ENCODE assay signal across 30 cellular contexts in the genomic region with DNA sequence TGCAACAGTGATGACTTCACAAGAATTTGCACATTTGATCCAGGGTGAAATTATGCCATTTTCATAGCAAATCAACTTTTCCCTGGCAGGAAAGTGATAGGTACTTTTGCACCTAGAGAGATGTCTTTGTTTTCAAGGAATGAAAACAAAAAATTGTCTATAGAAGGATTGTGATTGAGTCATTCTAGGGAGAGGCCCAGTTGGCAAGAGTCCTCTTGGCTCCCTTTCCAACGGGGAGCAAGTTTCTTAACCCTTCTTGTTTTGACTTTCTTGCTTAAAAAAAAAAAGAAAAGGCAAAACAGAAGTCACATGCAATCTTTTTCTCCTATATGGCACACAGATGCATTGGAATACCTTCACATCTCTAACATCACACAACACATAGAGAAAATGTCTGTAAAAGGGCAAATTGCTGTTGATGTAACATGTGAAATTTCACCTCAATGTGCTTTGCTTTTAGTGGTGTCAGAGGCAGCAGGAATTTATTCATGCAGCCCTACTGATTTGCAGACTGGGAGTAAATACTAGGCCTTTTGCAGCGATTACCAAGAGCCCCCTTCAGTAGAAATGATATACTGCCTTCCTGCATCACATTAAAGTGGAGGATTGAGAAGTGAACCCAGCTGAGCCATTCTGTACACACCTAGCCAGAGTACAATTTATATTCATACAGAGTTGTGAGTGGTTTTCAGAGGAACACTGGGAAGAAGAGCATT.
DNase-seq lines count a peak whose midpoint lies in the region; ATAC-seq and TF ChIP-seq lines count a peak whose summit lies in the region.
"Had no signal": no experiment of that assay in that cellular context is flagged by ENCODE, and none has a peak within 500 bp of the region (broad histone marks: within the 10 kb centered on the region; RNA-seq: fewer than 3 reads in every experiment).

No MANE protein-coding gene starts in this region.

- DNase-seq in GM23338 (ENCODE audit: low spot score) = peak; percentile 28
- DNase-seq in NCI-H69 (lab: John Stamatoyannopoulos, UW) = peak; percentile 55
- DNase-seq in epithelial cell of esophagus (ENCODE audit: low read depth) = peak; percentile 39
- no peak for DNase-seq in mesenchymal stem cell
- DNase-seq in NCI-H146 treated with DMSO at 0.1 percent for 48 hours (lab: John Stamatoyannopoulos, UW; ENCODE audit: unreplicated experiment) = no peak
- DNase-seq in CD1c-positive myeloid dendritic cell (ENCODE audit: extremely low spot score) = no peak
- DNase-seq: activated CD4-positive, alpha-beta T cell treated with anti-CD3 and anti-CD28 coated beads, Interleukin-2, amount 50 U/mL, for 48 hours; activated CD4-positive, CD25-positive, alpha-beta regulatory T cell treated with anti-CD3 and anti-CD28 coated beads, Interleukin-2, amount 50 U/mL, for 72 hours; activated CD8-positive, alpha-beta memory T cell treated with anti-CD3 and anti-CD28 coated beads, Interleukin-2, amount 50 U/mL, for 4 hours; activated naive CD4-positive, alpha-beta T cell treated with Interleukin-2 at 50 U/mL for 16 hours; Caco-2; DMS53; glutamatergic neuron; HFFc6; left lung; NCI-H1048; NCI-H187 treated with DMSO at 0.1 percent for 48 hours; NCI-H2171; NCI-H526; NK-92 treated with Interleukin-12 subunit alpha and Interleukin-12 subunit beta, amount 100 ng/mL, for 24 hours; PC-3; stimulated activated CD4-positive, alpha-beta T cell treated with anti-CD3 and anti-CD28 coated beads, Interleukin-1b, Interleukin-23, amount 100 ng/mL, for 48 hours; T-helper 2 cell had no signal

- no peaks in the 10 kb centered on the region for H3K9me3 ChIP-seq in mesenchymal stem cell (ENCODE audit: control insufficient read depth, low read length)
- H3K9me3 ChIP-seq: Caco-2, left lung, thoracic aorta had no signal

- no peak overlapping the region for H2BK12ac ChIP-seq in mesenchymal stem cell (ENCODE audit: low read length in 2 of 2)

- H3K27ac Mint-ChIP-seq in GM23338 = no peak overlapping the region
- H3K27ac Mint-ChIP-seq in nephron = peak overlapping the region; percentile 48 to 89 (median 52)
- H3K27ac Mint-ChIP-seq: HFFc6; IgD-negative memory B cell; natural killer cell treated with Interleukin-12 subunit alpha and Interleukin-12 subunit beta and Interleukin-15 and Interleukin-18, amount 100 ng/mL, for 72 hours; stimulated activated naive CD8-positive, alpha-beta T cell treated with anti-CD3 and anti-CD28 coated beads, Interleukin-15, Interleukin-2, amounts not matched to agents 100 ng/mL and 50 ng/mL, for 24 hours had no signal

- peak overlapping the region; percentile 64; the same call in 1 of the 2 replicates for H2AFZ ChIP-seq in GM23338
- H2AFZ ChIP-seq in mesenchymal stem cell (ENCODE audit: low read depth, low read length) = no peak overlapping the region

- H3K4me3 ChIP-seq in GM23338 (no peak overlapping the region), epithelial cell of esophagus (ENCODE audit: low read length) (no peak overlapping the region), mesenchymal stem cell (ENCODE audit: insufficient read depth in 1 of 2, low read depth in 1 of 2, low read length in 2 of 2) (no peak overlapping the region)
- H3K4me3 ChIP-seq: left lung, thoracic aorta had no signal

- no peaks in the 10 kb centered on the region for H3K36me3 ChIP-seq in GM23338 (ENCODE audit: insufficient read depth)
- no peaks in the 10 kb centered on the region for H3K36me3 ChIP-seq in mesenchymal stem cell (ENCODE audit: control insufficient read depth in 1 of 2, insufficient read depth in 2 of 2, low read depth in 1 of 2, low read length in 2 of 2)
- H3K36me3 ChIP-seq: left lung, thoracic aorta had no signal

- no peak overlapping the region for H2BK15ac ChIP-seq in mesenchymal stem cell (ENCODE audit: low read depth, poor library complexity, severe bottlenecking)

- H3K9ac ChIP-seq in mesenchymal stem cell (ENCODE audit: low read length) = no peak overlapping the region

- no peak overlapping the region for H2AK5ac ChIP-seq in mesenchymal stem cell (ENCODE audit: low read length, severe bottlenecking)

- no peak overlapping the region for H3K23ac ChIP-seq in mesenchymal stem cell (ENCODE audit: low read length in 2 of 2)

- H3K27ac ChIP-seq in GM23338 (ENCODE audit: low read depth) (no peak overlapping the region), mesenchymal stem cell (ENCODE audit: low read length, poor library complexity, severe bottlenecking) (no peak overlapping the region)
- H3K27ac ChIP-seq: C4-2B, left lung, thoracic aorta had no signal

- no peak overlapping the region for H3K18ac ChIP-seq in mesenchymal stem cell (ENCODE audit: low read depth in 1 of 2, low read length in 2 of 2)

- ATAC-seq in GM23338 (peak; percentile 53; the same call in 2 of the 3 replicates), HG02642 (IDR thresholded peaks at IDR 0.05; ENCODE audit: poor library complexity, unreplicated experiment) (no peak)
- ATAC-seq: left lung; natural killer cell treated with Interleukin-12 subunit alpha and Interleukin-12 subunit beta and Interleukin-15 and Interleukin-18, amount 100 ng/mL, for 72 hours; PC-3 had no signal

- no peaks in the 10 kb centered on the region for H4K20me1 ChIP-seq in GM23338 (replicated peaks; ENCODE audit: insufficient read depth)

- no peaks in the 10 kb centered on the region for H3K27me3 ChIP-seq in GM23338 (ENCODE audit: insufficient read depth)
- H3K27me3 ChIP-seq in mesenchymal stem cell (ENCODE audit: control insufficient read depth in 1 of 2, insufficient read depth in 1 of 2, low read length in 2 of 2) = no peaks in the 10 kb centered on the region
- H3K27me3 ChIP-seq: left lung had no signal

- H3K4me3 Mint-ChIP-seq in GM23338 (no peak overlapping the region), nephron (no peak overlapping the region)
- H3K4me3 Mint-ChIP-seq: HFFc6; IgD-negative memory B cell; natural killer cell treated with Interleukin-12 subunit alpha and Interleukin-12 subunit beta and Interleukin-15 and Interleukin-18, amount 100 ng/mL, for 72 hours; stimulated activated naive CD8-positive, alpha-beta T cell treated with anti-CD3 and anti-CD28 coated beads, Interleukin-15, Interleukin-2, amounts not matched to agents 100 ng/mL and 50 ng/mL, for 24 hours had no signal

- 71% methylated on average over 2 of the region's 2 CpGs for WGBS in mesenchymal stem cell

- no peaks in the 10 kb centered on the region for H3K79me1 ChIP-seq in mesenchymal stem cell (replicated peaks; ENCODE audit: low read length, poor library complexity, severe bottlenecking)

- no peaks in the 10 kb centered on the region for H3K9me2 ChIP-seq in GM23338 (ENCODE audit: insufficient read depth)

- H3K79me2 ChIP-seq in GM23338 (replicated peaks; ENCODE audit: insufficient read depth) = no peaks in the 10 kb centered on the region

- no peak overlapping the region for H3K14ac ChIP-seq in mesenchymal stem cell (ENCODE audit: low read length in 2 of 2)

- H2BK120ac ChIP-seq in mesenchymal stem cell (ENCODE audit: low read depth, low read length) = no peak overlapping the region

- H3K9me3 Mint-ChIP-seq in GM23338 (no peaks in the 10 kb centered on the region), nephron (no peaks in the 10 kb centered on the region)
- H3K9me3 Mint-ChIP-seq: IgD-negative memory B cell; natural killer cell treated with Interleukin-12 subunit alpha and Interleukin-12 subunit beta and Interleukin-15 and Interleukin-18, amount 100 ng/mL, for 72 hours; stimulated activated naive CD8-positive, alpha-beta T cell treated with anti-CD3 and anti-CD28 coated beads, Interleukin-15, Interleukin-2, amounts not matched to agents 100 ng/mL and 50 ng/mL, for 24 hours had no signal

- TF ChIP-seq CTCF in GM23338 (conservative IDR thresholded peaks at IDR 0.05; ENCODE audit: low read depth in 2 of 2) (peak in 1 of 2 experiments; percentile 21; a peak in 1 of 4 replicates), epithelial cell of esophagus (IDR thresholded peaks at IDR 0.05; ENCODE audit: insufficient read depth, low read depth, low read length, missing control alignments) (no peak), nephron (IDR thresholded peaks at IDR 0.05; ENCODE audit: unreplicated experiment in 3 of 3) (no peak)

- H3K4me1 ChIP-seq in GM23338 (ENCODE audit: insufficient read depth) (no peaks in the 10 kb centered on the region), mesenchymal stem cell (ENCODE audit: control insufficient read depth, insufficient read depth, low read depth, low read length) (no peaks in the 10 kb centered on the region)
- H3K4me1 ChIP-seq: Caco-2, left lung had no signal

- H3K4ac ChIP-seq in mesenchymal stem cell (ENCODE audit: low read depth in 1 of 2, low read length in 2 of 2) = no peak overlapping the region

- H3K4me2 ChIP-seq in GM23338 = no peak overlapping the region
- H3K4me2 ChIP-seq in mesenchymal stem cell (ENCODE audit: low read length, poor library complexity, severe bottlenecking) = no peak overlapping the region

- H3F3A ChIP-seq in GM23338 (replicated peaks; ENCODE audit: low read depth) = no peaks in the 10 kb centered on the region

- H2BK5ac ChIP-seq in mesenchymal stem cell (ENCODE audit: low read depth, low read length, poor library complexity, severe bottlenecking) = no peak overlapping the region

- no peak overlapping the region for H4K8ac ChIP-seq in mesenchymal stem cell (ENCODE audit: low read length)

- H3K4me1 Mint-ChIP-seq in GM23338 (peaks cover 3% of the 10 kb centered on the region; the same call in 1 of the 3 replicates), nephron (peaks cover 32% of the 10 kb centered on the region)
- H3K4me1 Mint-ChIP-seq: IgD-negative memory B cell had no signal

- no peak overlapping the region for H4K91ac ChIP-seq in mesenchymal stem cell (ENCODE audit: low read length)

- H3K27me3 Mint-ChIP-seq in GM23338 (ENCODE audit: insufficient read depth, low read depth, poor library complexity) = no peaks in the 10 kb centered on the region
- peaks cover 31% of the 10 kb centered on the region for H3K27me3 Mint-ChIP-seq in nephron (ENCODE audit: low read depth)
- H3K27me3 Mint-ChIP-seq: IgD-negative memory B cell; natural killer cell treated with Interleukin-12 subunit alpha and Interleukin-12 subunit beta and Interleukin-15 and Interleukin-18, amount 100 ng/mL, for 72 hours had no signal

- no peaks in the 10 kb centered on the region for H3K36me3 Mint-ChIP-seq in GM23338 (ENCODE audit: low read depth)
- no peaks in the 10 kb centered on the region for H3K36me3 Mint-ChIP-seq in nephron (ENCODE audit: low read depth)
- H3K36me3 Mint-ChIP-seq: IgD-negative memory B cell; natural killer cell treated with Interleukin-12 subunit alpha and Interleukin-12 subunit beta and Interleukin-15 and Interleukin-18, amount 100 ng/mL, for 72 hours had no signal

Comparison
In these comparisons a context has a peak if more than half of its experiments do, and no peak if none do; other contexts are left out.
1. DNase-seq: peak in GM23338 (single experiment), NCI-H69 (single experiment) and epithelial cell of esophagus (single experiment); none in mesenchymal stem cell (single experiment), NCI-H146 treated with DMSO at 0.1 percent for 48 hours (single experiment) and CD1c-positive myeloid dendritic cell (single experiment).